15 cellular contexts compared by ENCODE assay signal in genomic region chr2:110099036-110099420, GRCh38. TPM values are rescaled to one million over a fixed set of nuclear protein-coding genes. Genes with fewer than 3 reads are reported as not detected.
DNase-seq lines count a peak whose midpoint lies in the region; ATAC-seq and TF ChIP-seq lines count a peak whose summit lies in the region.
"Had no signal": no experiment of that assay in that cellular context is flagged by ENCODE, and none has a peak within 500 bp of the region (broad histone marks: within the 10 kb centered on the region; RNA-seq: fewer than 3 reads in every experiment).

No MANE protein-coding gene starts in this region.

- no peaks in the 10 kb centered on the region for H3K36me3 Mint-ChIP-seq in type B pancreatic cell
- no peaks in the 10 kb centered on the region for H3K36me3 Mint-ChIP-seq in activated T-helper 17 cell treated with anti-CD3 and anti-CD28 coated beads, Interleukin-2, amount 50 U/mL, for 72 hours (ENCODE audit: low read depth)

- TF ChIP-seq CTCF in heart left ventricle (IDR thresholded peaks at IDR 0.05) = no peak
- TF ChIP-seq CTCF in ascending aorta (IDR thresholded peaks at IDR 0.05) = no peak
- no peak for TF ChIP-seq CTCF in esophagus squamous epithelium (IDR thresholded peaks at IDR 0.05)
- no peak for TF ChIP-seq CTCF in type B pancreatic cell (conservative IDR thresholded peaks at IDR 0.05)

- peaks cover 5 to 67% (median 33%) of the 10 kb centered on the region in 12 donors for H3K4me1 ChIP-seq in heart left ventricle
- peaks cover 16 to 41% of the 10 kb centered on the region in 2 donors for H3K4me1 ChIP-seq in ascending aorta
- peaks cover 50 to 86% (median 51%) of the 10 kb centered on the region in 3 donors for H3K4me1 ChIP-seq in esophagus squamous epithelium

- no peaks in the 10 kb centered on the region for H3K27me3 ChIP-seq in heart left ventricle
- no peaks in the 10 kb centered on the region for H3K27me3 ChIP-seq in ascending aorta
- no peaks in the 10 kb centered on the region for H3K27me3 ChIP-seq in esophagus squamous epithelium

- peak overlapping the region; percentile 22 for H3K4me3 Mint-ChIP-seq in type B pancreatic cell
- no peak overlapping the region for H3K4me3 Mint-ChIP-seq in activated T-helper 17 cell treated with anti-CD3 and anti-CD28 coated beads, Interleukin-2, amount 50 U/mL, for 72 hours
- H3K4me3 Mint-ChIP-seq: HFFc6 had no signal

- H3K27ac ChIP-seq in heart left ventricle (peak overlapping the region in 8 of 12 donors; percentile 18 to 96 (median 91)), ascending aorta (peak overlapping the region; percentile 98 to 99), esophagus squamous epithelium (peak overlapping the region; percentile 86 to 97 (median 94))
- H3K27ac ChIP-seq: C4-2B had no signal

- peak overlapping the region; percentile 63 for H3K27ac Mint-ChIP-seq in type B pancreatic cell
- H3K27ac Mint-ChIP-seq in activated T-helper 17 cell treated with anti-CD3 and anti-CD28 coated beads, Interleukin-2, amount 50 U/mL, for 72 hours = no peak overlapping the region

- H3K4me3 ChIP-seq in heart left ventricle (no peak overlapping the region), ascending aorta (no peak overlapping the region), esophagus squamous epithelium (no peak overlapping the region)

- peak in 2 of 5 donors; percentile 13 to 46 for DNase-seq in heart left ventricle
- no peak for DNase-seq in left ventricle myocardium superior
- DNase-seq in ascending aorta (ENCODE audit: low spot score in 2 of 2) = peak in 1 of 2 donors; percentile 60
- DNase-seq in esophagus squamous epithelium (lab: John Stamatoyannopoulos, UW) = no peak
- DNase-seq in type B pancreatic cell (ENCODE audit: extremely low spot score, unreplicated experiment) = no peak
- no peak for DNase-seq in erythroblast (lab: John Stamatoyannopoulos, UW)
- DNase-seq: COR-L47, GOT3, HFFc6, NCI-H1417, NCI-H2029, NCI-H2171 treated with DMSO at 0.1 percent for 48 hours had no signal

- no peaks in the 10 kb centered on the region for H3K9me3 Mint-ChIP-seq in type B pancreatic cell
- peaks cover 4% of the 10 kb centered on the region for H3K9me3 Mint-ChIP-seq in activated T-helper 17 cell treated with anti-CD3 and anti-CD28 coated beads, Interleukin-2, amount 50 U/mL, for 72 hours
- H3K9me3 Mint-ChIP-seq: HFFc6 had no signal

- intact Hi-C loops in heart left ventricle (cut with DNase I) (no loop called here), left ventricle myocardium superior (cut with micrococcal nuclease) (no loop called here), ascending aorta (cut with DNase I) (no loop called here), esophagus squamous epithelium (cut with DNase I) (no loop called here)

- H3K27me3 Mint-ChIP-seq in type B pancreatic cell = peaks cover 3% of the 10 kb centered on the region
- H3K27me3 Mint-ChIP-seq in activated T-helper 17 cell treated with anti-CD3 and anti-CD28 coated beads, Interleukin-2, amount 50 U/mL, for 72 hours = peaks cover 19% of the 10 kb centered on the region

- ATAC-seq in heart left ventricle (no peak), left ventricle myocardium superior (no peak), HG03521 (IDR thresholded peaks at IDR 0.05; ENCODE audit: unreplicated experiment) (no peak)
- no peak for ATAC-seq in activated T-helper 17 cell treated with anti-CD3 and anti-CD28 coated beads, Interleukin-2, amount 50 U/mL, for 72 hours (replicated peaks)

- H3K9me3 ChIP-seq in heart left ventricle (no peaks in the 10 kb centered on the region), ascending aorta (no peaks in the 10 kb centered on the region), esophagus squamous epithelium (no peaks in the 10 kb centered on the region)

- H3K36me3 ChIP-seq in heart left ventricle (no peaks in the 10 kb centered on the region), ascending aorta (no peaks in the 10 kb centered on the region), esophagus squamous epithelium (peaks cover 0 to 5% (median 0%) of the 10 kb centered on the region in 3 donors)

- 37 to 60% (median 43%) methylated on average over 6 of the region's 6 CpGs for WGBS in heart left ventricle, 4 donors
- 85 to 86% methylated on average over 6 of the region's 6 CpGs for WGBS in esophagus squamous epithelium, 2 donors

- H3K4me1 Mint-ChIP-seq in type B pancreatic cell (ENCODE audit: unreplicated experiment) = peaks cover 21% of the 10 kb centered on the region
- H3K4me1 Mint-ChIP-seq in activated T-helper 17 cell treated with anti-CD3 and anti-CD28 coated beads, Interleukin-2, amount 50 U/mL, for 72 hours = no peaks in the 10 kb centered on the region

- no peak for TF ChIP-seq POLR2A in heart left ventricle (IDR thresholded peaks at IDR 0.05)
- no peak for TF ChIP-seq POLR2A in esophagus squamous epithelium (IDR thresholded peaks at IDR 0.05)
- TF ChIP-seq POLR2A in erythroblast (IDR thresholded peaks at IDR 0.05; ENCODE audit: low read length) = no peak

RNA-seq across cellular contexts. Expression of gene MALL, which starts 16.6 kb away (rescaled TPM):
- total RNA-seq in heart left ventricle (10 to 100 TPM in 8 of 9 donors, 1 to 10 TPM in 1; 8.0 to 36.7 (median 16.5) TPM), left ventricle myocardium superior (12.0 TPM), ascending aorta (38.5 TPM), esophagus squamous epithelium (100 to 1,000 TPM; 146 to 534 (median 225) TPM), type B pancreatic cell (ENCODE audit: low replicate concordance) (82.7 and 187 TPM in 2 replicates)
- 10 to 100 TPM in 1 of 2 donors, 1 to 10 TPM in 1; 6.9 to 13.6 TPM for polyA plus RNA-seq in heart left ventricle
- total RNA-seq in activated T-helper 17 cell treated with anti-CD3 and anti-CD28 coated beads, Interleukin-2, amount 50 U/mL, for 72 hours = under 1 TPM in 1 of 2 donors, not detected in 1; 0.13 TPM

Comparison
In these comparisons a context has a peak if more than half of its experiments do, and no peak if none do; other contexts are left out.
1. RNA of gene MALL, which starts 16.6 kb away (total RNA-seq): 146 to 534 TPM in esophagus squamous epithelium, 82.7 to 187 TPM in type B pancreatic cell, 38.5 TPM in ascending aorta (single experiment), 8.0 to 36.7 TPM in heart left ventricle and 12.0 TPM in left ventricle myocardium superior (single experiment); 0.13 TPM in activated T-helper 17 cell treated with anti-CD3 and anti-CD28 coated beads, Interleukin-2, amount 50 U/mL, for 72 hours; every median in the first group is over 4 times any median in the second.
2. Peak in every context shown above with its lines, with median percentiles within 50 percentile points of each other: H3K27ac ChIP-seq.